ENCODE assay signal across 13 cellular contexts in genomic region chr5:131272365-131273123, GRCh38. TPM values are rescaled to one million over a fixed set of nuclear protein-coding genes. Genes with fewer than 3 reads are reported as not detected.
DNase-seq lines count a peak whose midpoint lies in the region; ATAC-seq lines count a peak whose summit lies in the region.
"Had no signal": no experiment of that assay in that cellular context is flagged by ENCODE, and none has a peak within 500 bp of the region (broad histone marks: within the 10 kb centered on the region; RNA-seq: fewer than 3 reads in every experiment).

No MANE protein-coding gene starts in this region.

- ATAC-seq in GM18502 (IDR thresholded peaks at IDR 0.05; ENCODE audit: poor library complexity, unreplicated experiment) (peak; percentile 29), HG02763 (IDR thresholded peaks at IDR 0.05; ENCODE audit: unreplicated experiment) (no peak)
- ATAC-seq: left colon had no signal

- H3K27me3 ChIP-seq in CD4-positive, alpha-beta memory T cell (ENCODE audit: insufficient read depth, low read length) = no peaks in the 10 kb centered on the region
- H3K27me3 ChIP-seq in Karpas-422 (ENCODE audit: low read length) = no peaks in the 10 kb centered on the region

- H3K4me3 ChIP-seq in CD4-positive, alpha-beta memory T cell (ENCODE audit: low read length in 2 of 2) = peak overlapping the region; percentile 34 to 55
- H3K4me3 ChIP-seq in Karpas-422 (ENCODE audit: low read length) = peak overlapping the region; percentile 19

- peak overlapping the region; percentile 84 to 93 (median 90) for H3K4me3 Mint-ChIP-seq in CD4-positive, alpha-beta memory T cell
- no peak overlapping the region for H3K4me3 Mint-ChIP-seq in dendritic cell treated with granulocyte-macrophage colony-stimulating factor and Interleukin-4, amounts not matched to agents 40 ng/mL and 50 ng/mL, for 4 days

- no peaks in the 10 kb centered on the region for H3K27me3 Mint-ChIP-seq in CD4-positive, alpha-beta memory T cell
- no peaks in the 10 kb centered on the region for H3K27me3 Mint-ChIP-seq in dendritic cell treated with granulocyte-macrophage colony-stimulating factor and Interleukin-4, amounts not matched to agents 40 ng/mL and 50 ng/mL, for 4 days

- H3K4me2 ChIP-seq in Karpas-422 (ENCODE audit: low read depth, low read length, poor library complexity, severe bottlenecking) = peak overlapping the region; percentile 62

- H3K9me3 ChIP-seq in CD4-positive, alpha-beta memory T cell (ENCODE audit: control insufficient read depth in 1 of 2, low read length in 2 of 2) = no peaks in the 10 kb centered on the region
- no peaks in the 10 kb centered on the region for H3K9me3 ChIP-seq in Karpas-422 (ENCODE audit: low read length)

- H3K9me2 ChIP-seq in Karpas-422 (replicated peaks; ENCODE audit: insufficient read depth, low read length) = no peaks in the 10 kb centered on the region

- intact Hi-C loops in CD4-positive, alpha-beta memory T cell (cut with micrococcal nuclease) = loop anchor here (1.0 kb wide), 1 partner anchor 8 kb away; the partner anchor contains the start of gene CDC42SE2
- intact Hi-C loops in dendritic cell treated with granulocyte-macrophage colony-stimulating factor and Interleukin-4, amounts not matched to agents 40 ng/mL and 50 ng/mL, for 4 days (cut with micrococcal nuclease) = no loop called here

- DNase-seq in CD4-positive, alpha-beta memory T cell = peak; percentile 45 to 79 (median 72)
- DNase-seq in Karpas-422 = no peak
- no peak for DNase-seq in ecto neural progenitor cell (ENCODE audit: low spot score)
- DNase-seq in stimulated activated CD4-positive, alpha-beta T cell treated with anti-CD3 and anti-CD28 coated beads, Interleukin-4, amount 100 ng/mL, for 4 hours = no peak
- no peak for DNase-seq in NCI-H345 treated with DMSO at 0.1 percent for 48 hours (lab: John Stamatoyannopoulos, UW; ENCODE audit: unreplicated experiment)
- DNase-seq: activated CD4-positive, alpha-beta T cell treated with anti-CD3 and anti-CD28 coated beads for 48 hours; DMS79; left colon; NCI-H1417 treated with DMSO at 0.1 percent for 48 hours; posterior cingulate gyrus had no signal

- CTCF ChIA-PET in CD4-positive, alpha-beta memory T cell (lab: Charles Lee; ENCODE audit: partially characterized antibody) = interaction anchor here (0.6 to 5.5 kb wide), 7 partner anchors 8 to 141 kb away, joined by 3 to 33 read pairs (median 5); partner anchors contain the start of gene CDC42SE2

- H3K36me3 ChIP-seq in CD4-positive, alpha-beta memory T cell (ENCODE audit: insufficient read depth, low read length) = no peaks in the 10 kb centered on the region
- no peaks in the 10 kb centered on the region; the same call in 1 of the 2 replicates for H3K36me3 ChIP-seq in Karpas-422 (ENCODE audit: insufficient read depth, low read length)

- peaks cover 12 to 33% of the 10 kb centered on the region in 2 donors for H3K36me3 Mint-ChIP-seq in CD4-positive, alpha-beta memory T cell
- H3K36me3 Mint-ChIP-seq in dendritic cell treated with granulocyte-macrophage colony-stimulating factor and Interleukin-4, amounts not matched to agents 40 ng/mL and 50 ng/mL, for 4 days (ENCODE audit: low read depth) = peaks cover 25% of the 10 kb centered on the region

- peak overlapping the region; percentile 18 for H3K9ac ChIP-seq in Karpas-422 (ENCODE audit: low read length)

- peaks cover 94% of the 10 kb centered on the region for H3K79me2 ChIP-seq in Karpas-422 (ENCODE audit: low read length)

- peak overlapping the region; percentile 71 for H3K27ac ChIP-seq in CD4-positive, alpha-beta memory T cell (ENCODE audit: low read depth, low read length)
- H3K27ac ChIP-seq in Karpas-422 (ENCODE audit: low read length) = peak overlapping the region; percentile 81

- H4K20me1 ChIP-seq in Karpas-422 (ENCODE audit: insufficient read depth, low read depth, low read length) = no peaks in the 10 kb centered on the region

- peak overlapping the region; percentile 88 to 100 (median 95) for H3K27ac Mint-ChIP-seq in CD4-positive, alpha-beta memory T cell
- H3K27ac Mint-ChIP-seq in dendritic cell treated with granulocyte-macrophage colony-stimulating factor and Interleukin-4, amounts not matched to agents 40 ng/mL and 50 ng/mL, for 4 days = peak overlapping the region; percentile 68

- H3K4me1 Mint-ChIP-seq in CD4-positive, alpha-beta memory T cell = peaks cover 44 to 83% (median 60%) of the 10 kb centered on the region in 4 donors
- peaks cover 62% of the 10 kb centered on the region for H3K4me1 Mint-ChIP-seq in dendritic cell treated with granulocyte-macrophage colony-stimulating factor and Interleukin-4, amounts not matched to agents 40 ng/mL and 50 ng/mL, for 4 days (ENCODE audit: low read depth)

- H3K4me1 ChIP-seq in CD4-positive, alpha-beta memory T cell (ENCODE audit: insufficient read depth, low read length) = peaks cover 94% of the 10 kb centered on the region
- peaks cover 92% of the 10 kb centered on the region for H3K4me1 ChIP-seq in Karpas-422 (ENCODE audit: low read length)

- H3K9me3 Mint-ChIP-seq in CD4-positive, alpha-beta memory T cell = no peaks in the 10 kb centered on the region
- H3K9me3 Mint-ChIP-seq in dendritic cell treated with granulocyte-macrophage colony-stimulating factor and Interleukin-4, amounts not matched to agents 40 ng/mL and 50 ng/mL, for 4 days = no peaks in the 10 kb centered on the region

- POLR2A ChIA-PET in CD4-positive, alpha-beta memory T cell (lab: Charles Lee; ENCODE audit: partially characterized antibody) = interaction anchor here (0.6 to 30.3 kb wide), 17 partner anchors 8 to 122 kb away, joined by 3 to 1078 read pairs (median 4); partner anchors contain the start of gene CDC42SE2

- H2AFZ ChIP-seq in Karpas-422 (ENCODE audit: low read length) = no peak overlapping the region

RNA-seq across cellular contexts. Expression of gene CDC42SE2, which starts 8.7 kb away (rescaled TPM):
- total RNA-seq in CD4-positive, alpha-beta memory T cell = 100 to 1,000 TPM; 298 to 316 TPM
- polyA plus RNA-seq in CD4-positive, alpha-beta memory T cell = 100 to 1,000 TPM; 414 to 773 TPM
- 57.4 and 143 TPM in 2 replicates for total RNA-seq in Karpas-422 (2014; rRNA removed; shearing (Covaris generic); ENCODE audit: low replicate concordance)

Comparison
In these comparisons a context has a peak if more than half of its experiments do, and no peak if none do; other contexts are left out.
1. DNase-seq: peak in CD4-positive, alpha-beta memory T cell (5 of 5); none in Karpas-422 (single experiment), ecto neural progenitor cell (single experiment), stimulated activated CD4-positive, alpha-beta T cell treated with anti-CD3 and anti-CD28 coated beads, Interleukin-4, amount 100 ng/mL, for 4 hours (0 of 2) and NCI-H345 treated with DMSO at 0.1 percent for 48 hours (single experiment).